Comparison of ENCODE assay signal across 1 cellular context in the genomic region with DNA sequence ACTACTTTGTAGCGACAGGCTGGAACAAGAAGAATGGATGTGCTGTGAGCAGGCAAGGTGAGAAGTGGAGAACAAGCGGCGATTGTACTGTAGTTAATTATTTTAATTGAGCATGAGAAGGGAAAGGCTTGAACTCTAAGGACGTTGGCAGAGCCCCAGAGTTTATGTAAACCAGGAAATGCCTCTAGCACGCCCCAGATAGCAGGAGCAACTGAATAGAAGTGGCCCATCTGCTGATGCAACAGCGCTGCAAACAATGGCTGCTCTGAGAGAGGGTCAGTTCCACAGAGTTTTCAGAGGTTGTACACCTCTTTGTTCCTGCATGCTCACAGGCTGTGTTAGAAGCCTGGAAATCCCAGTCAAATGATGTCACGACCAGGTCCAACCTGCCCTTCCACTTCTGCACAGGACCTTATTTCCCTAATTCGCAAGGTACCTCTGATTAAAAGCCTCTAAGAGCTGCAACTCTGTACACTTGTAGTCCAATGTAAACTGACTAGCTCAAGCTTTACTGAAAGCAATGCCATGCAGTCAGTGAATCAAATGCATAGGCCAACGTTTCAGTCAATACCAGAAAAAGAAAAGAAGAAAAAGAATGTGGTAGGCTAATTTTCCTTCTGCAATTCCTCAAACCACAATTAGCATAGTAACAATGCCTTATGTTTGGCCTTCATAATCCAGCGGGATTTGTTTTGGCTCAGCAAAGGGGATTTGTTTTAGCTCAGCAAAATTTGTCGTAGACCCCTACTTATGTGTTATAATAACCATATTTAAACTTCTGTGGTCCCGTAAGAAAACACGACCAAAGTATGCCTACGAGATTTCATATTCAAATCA.
TF ChIP-seq lines count a peak whose summit lies in the region.

No MANE protein-coding gene starts in this region.

TF ChIP-seq in HepG2, 621 proteins besides CTCF, POLR2A, EP300 and RAD21 (continued from another document and continues in another):
- TF ChIP-seq, protein P1, sequence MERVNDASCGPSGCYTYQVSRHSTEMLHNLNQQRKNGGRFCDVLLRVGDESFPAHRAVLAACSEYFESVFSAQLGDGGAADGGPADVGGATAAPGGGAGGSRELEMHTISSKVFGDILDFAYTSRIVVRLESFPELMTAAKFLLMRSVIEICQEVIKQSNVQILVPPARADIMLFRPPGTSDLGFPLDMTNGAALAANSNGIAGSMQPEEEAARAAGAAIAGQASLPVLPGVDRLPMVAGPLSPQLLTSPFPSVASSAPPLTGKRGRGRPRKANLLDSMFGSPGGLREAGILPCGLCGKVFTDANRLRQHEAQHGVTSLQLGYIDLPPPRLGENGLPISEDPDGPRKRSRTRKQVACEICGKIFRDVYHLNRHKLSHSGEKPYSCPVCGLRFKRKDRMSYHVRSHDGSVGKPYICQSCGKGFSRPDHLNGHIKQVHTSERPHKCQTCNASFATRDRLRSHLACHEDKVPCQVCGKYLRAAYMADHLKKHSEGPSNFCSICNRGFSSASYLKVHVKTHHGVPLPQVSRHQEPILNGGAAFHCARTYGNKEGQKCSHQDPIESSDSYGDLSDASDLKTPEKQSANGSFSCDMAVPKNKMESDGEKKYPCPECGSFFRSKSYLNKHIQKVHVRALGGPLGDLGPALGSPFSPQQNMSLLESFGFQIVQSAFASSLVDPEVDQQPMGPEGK (CRISPR knock-in tag; IDR thresholded peaks at IDR 0.05), result peak; percentile 45
- TF ChIP-seq NCOA2 (CRISPR knock-in tag; IDR thresholded peaks at IDR 0.05) (peak; percentile 80), ZSCAN9 (CRISPR knock-in tag; IDR thresholded peaks at IDR 0.05; ENCODE audit: borderline replicate concordance) (peak; percentile 83), FOXP1 (IDR thresholded peaks at IDR 0.05) (no peak), FOXP1 (CRISPR knock-in tag; IDR thresholded peaks at IDR 0.05) (peak; percentile 70), ZNF501 (CRISPR knock-in tag; IDR thresholded peaks at IDR 0.05) (peak; percentile 60; the same call in 1 of the 2 replicates), SOX13 (IDR thresholded peaks at IDR 0.05) (peak; percentile 89), SOX13 (CRISPR knock-in tag; conservative IDR thresholded peaks at IDR 0.05 in 1 of 2, IDR thresholded peaks at IDR 0.05 in 1 of 2) (peak in 1 of 2 experiments; percentile 96; a peak in 2 of 4 replicates), KLF11 (CRISPR knock-in tag; IDR thresholded peaks at IDR 0.05) (peak; percentile 81), POGZ (CRISPR knock-in tag; IDR thresholded peaks at IDR 0.05) (peak; percentile 61; the same call in 1 of the 2 replicates), KDM3A (CRISPR knock-in tag; IDR thresholded peaks at IDR 0.05; ENCODE audit: low read depth) (0 out of 2 replicates have a peak, but pooled peaks have one; percentile 16), NRL (CRISPR knock-in tag; IDR thresholded peaks at IDR 0.05; ENCODE audit: borderline replicate concordance) (0 out of 2 replicates have a peak, but pooled peaks have one; percentile 39), CEBPG (CRISPR knock-in tag; IDR thresholded peaks at IDR 0.05) (peak; percentile 99), FOSL2 (CRISPR knock-in tag; IDR thresholded peaks at IDR 0.05) (peak; percentile 76), TEAD3 (CRISPR knock-in tag; optimal IDR thresholded peaks at IDR 0.05; ENCODE audit: borderline replicate concordance) (peak; percentile 78), STAT5B (CRISPR knock-in tag; IDR thresholded peaks at IDR 0.05) (0 out of 2 replicates have a peak, but pooled peaks have one; percentile 66), KDM1A (CRISPR knock-in tag; IDR thresholded peaks at IDR 0.05) (0 out of 2 replicates have a peak, but pooled peaks have one; percentile 15), ZNF30 (CRISPR knock-in tag; IDR thresholded peaks at IDR 0.05) (peak; percentile 14; the same call in 1 of the 2 replicates), ZFAT (CRISPR knock-in tag; conservative IDR thresholded peaks at IDR 0.05) (no peak), HMG20A (CRISPR knock-in tag; IDR thresholded peaks at IDR 0.05; ENCODE audit: borderline replicate concordance) (peak; percentile 68; the same call in 1 of the 2 replicates), ZNF574 (CRISPR knock-in tag; IDR thresholded peaks at IDR 0.05) (peak; percentile 65), CBX5 (CRISPR knock-in tag; IDR thresholded peaks at IDR 0.05; ENCODE audit: borderline replicate concordance) (peak; percentile 65; the same call in 1 of the 2 replicates), ZNF124 (CRISPR knock-in tag; IDR thresholded peaks at IDR 0.05) (no peak), ETV5 (CRISPR knock-in tag; IDR thresholded peaks at IDR 0.05; ENCODE audit: borderline replicate concordance) (peak; percentile 41; the same call in 1 of the 2 replicates), SMAD3 (CRISPR knock-in tag; IDR thresholded peaks at IDR 0.05) (peak; percentile 80), ZNF605 (CRISPR knock-in tag; IDR thresholded peaks at IDR 0.05) (peak; percentile 78), FOXK2 (IDR thresholded peaks at IDR 0.05) (0 out of 2 replicates have a peak, but pooled peaks have one; percentile 21)
- TF ChIP-seq, protein P2, sequence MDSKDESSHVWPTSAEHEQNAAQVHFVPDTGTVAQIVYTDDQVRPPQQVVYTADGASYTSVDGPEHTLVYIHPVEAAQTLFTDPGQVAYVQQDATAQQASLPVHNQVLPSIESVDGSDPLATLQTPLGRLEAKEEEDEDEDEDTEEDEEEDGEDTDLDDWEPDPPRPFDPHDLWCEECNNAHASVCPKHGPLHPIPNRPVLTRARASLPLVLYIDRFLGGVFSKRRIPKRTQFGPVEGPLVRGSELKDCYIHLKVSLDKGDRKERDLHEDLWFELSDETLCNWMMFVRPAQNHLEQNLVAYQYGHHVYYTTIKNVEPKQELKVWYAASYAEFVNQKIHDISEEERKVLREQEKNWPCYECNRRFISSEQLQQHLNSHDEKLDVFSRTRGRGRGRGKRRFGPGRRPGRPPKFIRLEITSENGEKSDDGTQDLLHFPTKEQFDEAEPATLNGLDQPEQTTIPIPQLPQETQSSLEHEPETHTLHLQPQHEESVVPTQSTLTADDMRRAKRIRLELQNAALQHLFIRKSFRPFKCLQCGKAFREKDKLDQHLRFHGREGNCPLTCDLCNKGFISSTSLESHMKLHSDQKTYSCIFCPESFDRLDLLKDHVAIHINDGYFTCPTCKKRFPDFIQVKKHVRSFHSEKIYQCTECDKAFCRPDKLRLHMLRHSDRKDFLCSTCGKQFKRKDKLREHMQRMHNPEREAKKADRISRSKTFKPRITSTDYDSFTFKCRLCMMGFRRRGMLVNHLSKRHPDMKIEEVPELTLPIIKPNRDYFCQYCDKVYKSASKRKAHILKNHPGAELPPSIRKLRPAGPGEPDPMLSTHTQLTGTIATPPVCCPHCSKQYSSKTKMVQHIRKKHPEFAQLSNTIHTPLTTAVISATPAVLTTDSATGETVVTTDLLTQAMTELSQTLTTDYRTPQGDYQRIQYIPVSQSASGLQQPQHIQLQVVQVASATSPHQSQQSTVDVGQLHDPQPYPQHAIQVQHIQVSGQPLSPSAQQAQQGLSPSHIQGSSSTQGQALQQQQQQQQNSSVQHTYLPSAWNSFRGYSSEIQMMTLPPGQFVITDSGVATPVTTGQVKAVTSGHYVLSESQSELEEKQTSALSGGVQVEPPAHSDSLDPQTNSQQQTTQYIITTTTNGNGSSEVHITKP (CRISPR knock-in tag; IDR thresholded peaks at IDR 0.05; ENCODE audit: low read depth), result peak; percentile 71; the same call in 1 of the 2 replicates
- TF ChIP-seq, protein P3, sequence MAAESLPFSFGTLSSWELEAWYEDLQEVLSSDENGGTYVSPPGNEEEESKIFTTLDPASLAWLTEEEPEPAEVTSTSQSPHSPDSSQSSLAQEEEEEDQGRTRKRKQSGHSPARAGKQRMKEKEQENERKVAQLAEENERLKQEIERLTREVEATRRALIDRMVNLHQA (CRISPR knock-in tag; IDR thresholded peaks at IDR 0.05), result peak; percentile 95
- TF ChIP-seq, protein P4, sequence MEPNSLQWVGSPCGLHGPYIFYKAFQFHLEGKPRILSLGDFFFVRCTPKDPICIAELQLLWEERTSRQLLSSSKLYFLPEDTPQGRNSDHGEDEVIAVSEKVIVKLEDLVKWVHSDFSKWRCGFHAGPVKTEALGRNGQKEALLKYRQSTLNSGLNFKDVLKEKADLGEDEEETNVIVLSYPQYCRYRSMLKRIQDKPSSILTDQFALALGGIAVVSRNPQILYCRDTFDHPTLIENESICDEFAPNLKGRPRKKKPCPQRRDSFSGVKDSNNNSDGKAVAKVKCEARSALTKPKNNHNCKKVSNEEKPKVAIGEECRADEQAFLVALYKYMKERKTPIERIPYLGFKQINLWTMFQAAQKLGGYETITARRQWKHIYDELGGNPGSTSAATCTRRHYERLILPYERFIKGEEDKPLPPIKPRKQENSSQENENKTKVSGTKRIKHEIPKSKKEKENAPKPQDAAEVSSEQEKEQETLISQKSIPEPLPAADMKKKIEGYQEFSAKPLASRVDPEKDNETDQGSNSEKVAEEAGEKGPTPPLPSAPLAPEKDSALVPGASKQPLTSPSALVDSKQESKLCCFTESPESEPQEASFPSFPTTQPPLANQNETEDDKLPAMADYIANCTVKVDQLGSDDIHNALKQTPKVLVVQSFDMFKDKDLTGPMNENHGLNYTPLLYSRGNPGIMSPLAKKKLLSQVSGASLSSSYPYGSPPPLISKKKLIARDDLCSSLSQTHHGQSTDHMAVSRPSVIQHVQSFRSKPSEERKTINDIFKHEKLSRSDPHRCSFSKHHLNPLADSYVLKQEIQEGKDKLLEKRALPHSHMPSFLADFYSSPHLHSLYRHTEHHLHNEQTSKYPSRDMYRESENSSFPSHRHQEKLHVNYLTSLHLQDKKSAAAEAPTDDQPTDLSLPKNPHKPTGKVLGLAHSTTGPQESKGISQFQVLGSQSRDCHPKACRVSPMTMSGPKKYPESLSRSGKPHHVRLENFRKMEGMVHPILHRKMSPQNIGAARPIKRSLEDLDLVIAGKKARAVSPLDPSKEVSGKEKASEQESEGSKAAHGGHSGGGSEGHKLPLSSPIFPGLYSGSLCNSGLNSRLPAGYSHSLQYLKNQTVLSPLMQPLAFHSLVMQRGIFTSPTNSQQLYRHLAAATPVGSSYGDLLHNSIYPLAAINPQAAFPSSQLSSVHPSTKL (CRISPR knock-in tag; IDR thresholded peaks at IDR 0.05), result peak; percentile 84
- TF ChIP-seq, protein P5, sequence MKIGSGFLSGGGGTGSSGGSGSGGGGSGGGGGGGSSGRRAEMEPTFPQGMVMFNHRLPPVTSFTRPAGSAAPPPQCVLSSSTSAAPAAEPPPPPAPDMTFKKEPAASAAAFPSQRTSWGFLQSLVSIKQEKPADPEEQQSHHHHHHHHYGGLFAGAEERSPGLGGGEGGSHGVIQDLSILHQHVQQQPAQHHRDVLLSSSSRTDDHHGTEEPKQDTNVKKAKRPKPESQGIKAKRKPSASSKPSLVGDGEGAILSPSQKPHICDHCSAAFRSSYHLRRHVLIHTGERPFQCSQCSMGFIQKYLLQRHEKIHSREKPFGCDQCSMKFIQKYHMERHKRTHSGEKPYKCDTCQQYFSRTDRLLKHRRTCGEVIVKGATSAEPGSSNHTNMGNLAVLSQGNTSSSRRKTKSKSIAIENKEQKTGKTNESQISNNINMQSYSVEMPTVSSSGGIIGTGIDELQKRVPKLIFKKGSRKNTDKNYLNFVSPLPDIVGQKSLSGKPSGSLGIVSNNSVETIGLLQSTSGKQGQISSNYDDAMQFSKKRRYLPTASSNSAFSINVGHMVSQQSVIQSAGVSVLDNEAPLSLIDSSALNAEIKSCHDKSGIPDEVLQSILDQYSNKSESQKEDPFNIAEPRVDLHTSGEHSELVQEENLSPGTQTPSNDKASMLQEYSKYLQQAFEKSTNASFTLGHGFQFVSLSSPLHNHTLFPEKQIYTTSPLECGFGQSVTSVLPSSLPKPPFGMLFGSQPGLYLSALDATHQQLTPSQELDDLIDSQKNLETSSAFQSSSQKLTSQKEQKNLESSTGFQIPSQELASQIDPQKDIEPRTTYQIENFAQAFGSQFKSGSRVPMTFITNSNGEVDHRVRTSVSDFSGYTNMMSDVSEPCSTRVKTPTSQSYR (CRISPR knock-in tag; IDR thresholded peaks at IDR 0.05; ENCODE audit: borderline replicate concordance), result 0 out of 2 replicates have a peak, but pooled peaks have one; percentile 48
- TF ChIP-seq, protein P6, sequence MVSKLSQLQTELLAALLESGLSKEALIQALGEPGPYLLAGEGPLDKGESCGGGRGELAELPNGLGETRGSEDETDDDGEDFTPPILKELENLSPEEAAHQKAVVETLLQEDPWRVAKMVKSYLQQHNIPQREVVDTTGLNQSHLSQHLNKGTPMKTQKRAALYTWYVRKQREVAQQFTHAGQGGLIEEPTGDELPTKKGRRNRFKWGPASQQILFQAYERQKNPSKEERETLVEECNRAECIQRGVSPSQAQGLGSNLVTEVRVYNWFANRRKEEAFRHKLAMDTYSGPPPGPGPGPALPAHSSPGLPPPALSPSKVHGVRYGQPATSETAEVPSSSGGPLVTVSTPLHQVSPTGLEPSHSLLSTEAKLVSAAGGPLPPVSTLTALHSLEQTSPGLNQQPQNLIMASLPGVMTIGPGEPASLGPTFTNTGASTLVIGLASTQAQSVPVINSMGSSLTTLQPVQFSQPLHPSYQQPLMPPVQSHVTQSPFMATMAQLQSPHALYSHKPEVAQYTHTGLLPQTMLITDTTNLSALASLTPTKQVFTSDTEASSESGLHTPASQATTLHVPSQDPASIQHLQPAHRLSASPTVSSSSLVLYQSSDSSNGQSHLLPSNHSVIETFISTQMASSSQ (IDR thresholded peaks at IDR 0.05; ENCODE audit: low read depth), result peak; percentile 40
- TF ChIP-seq, protein P6 (CRISPR knock-in tag; IDR thresholded peaks at IDR 0.05; ENCODE audit: borderline replicate concordance), result peak; percentile 51; the same call in 1 of the 2 replicates
